8 cellular contexts compared by ENCODE assay signal in the genomic region with DNA sequence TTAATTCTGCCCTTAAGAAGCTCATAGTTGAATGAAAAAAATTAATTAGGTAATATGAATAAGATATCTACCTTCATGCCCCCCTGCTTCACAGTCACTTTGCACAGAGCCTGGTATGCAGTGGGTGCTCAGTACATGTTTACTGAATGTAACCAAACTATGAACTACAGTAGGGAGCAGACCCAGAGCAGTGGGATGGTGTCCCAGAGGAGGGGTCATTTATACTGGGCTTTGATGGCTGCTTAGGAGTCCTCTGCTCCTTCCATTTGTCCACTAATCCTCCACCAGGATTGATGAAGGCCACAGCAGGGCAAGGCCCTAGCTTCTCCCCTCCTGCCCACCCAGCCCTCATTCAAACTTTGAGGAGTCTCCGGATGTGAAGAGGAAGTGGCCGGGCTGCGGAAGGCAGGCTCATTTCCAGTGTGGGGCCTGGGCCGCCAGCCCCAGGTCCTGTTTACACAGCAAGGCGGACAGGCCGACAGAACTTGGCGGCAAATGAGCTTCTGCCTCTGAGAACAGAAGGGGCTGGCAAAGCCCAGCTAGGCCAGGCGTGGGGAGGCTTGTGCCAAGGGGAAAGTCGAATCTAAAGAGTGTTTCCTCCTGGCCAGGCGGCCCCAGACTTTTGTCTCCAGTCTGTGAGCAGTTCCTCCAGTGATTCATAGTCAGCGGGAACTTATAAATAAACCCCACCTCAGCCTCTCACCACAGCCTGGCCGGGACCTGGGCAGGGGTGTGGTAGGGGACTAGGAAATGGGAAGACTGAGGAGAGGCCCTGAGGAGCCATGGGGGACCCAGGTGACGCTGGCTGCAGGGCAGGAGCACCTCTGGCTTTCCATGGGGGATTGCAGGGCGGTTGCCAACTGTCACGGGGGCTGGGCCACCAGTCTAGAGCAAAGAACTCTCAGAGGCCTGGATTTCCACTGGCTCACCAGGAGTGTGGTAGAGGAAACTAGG. TPM values are rescaled to one million over a fixed set of nuclear protein-coding genes. Genes with fewer than 3 reads are reported as not detected.
DNase-seq lines count a peak whose midpoint lies in the region; ATAC-seq, FAIRE-seq and TF ChIP-seq lines count a peak whose summit lies in the region.

No MANE protein-coding gene starts in this region.

- H3K4me1 ChIP-seq in H1 (replicated peaks in 1 of 4; ENCODE audit: control insufficient read depth in 3 of 4, insufficient read depth in 4 of 4, low read length in 3 of 4) (peaks cover 13 to 26% (median 22%) of the 10 kb centered on the region in 4 experiments), mucosa of descending colon (ENCODE audit: low read depth) (peaks cover 23% of the 10 kb centered on the region), aorta (ENCODE audit: control insufficient read depth in 1 of 2, insufficient read depth in 2 of 2, low read length in 2 of 2) (no peaks in the 10 kb centered on the region)

- TF ChIP-seq POLR2A in H1 (IDR thresholded peaks at IDR 0.05; ENCODE audit: control extremely low read depth in 1 of 2, low read depth in 2 of 2, low read length in 2 of 2) = no peak

- no peaks in the 10 kb centered on the region for H3K79me1 ChIP-seq in H1 (ENCODE audit: low read depth, low read length)

- H3K14ac ChIP-seq in H1 (ENCODE audit: insufficient read length) = no peak overlapping the region

- H2AK5ac ChIP-seq in H1 (ENCODE audit: low read depth, low read length) = no peak overlapping the region

- no peak overlapping the region for H3K27ac ChIP-seq in H1 (ENCODE audit: low read depth, low read length)
- H3K27ac ChIP-seq in aorta (ENCODE audit: low read depth in 1 of 2, low read length in 2 of 2) = peak overlapping the region; percentile 84 to 94

- H2BK20ac ChIP-seq in H1 (ENCODE audit: low read length) = peak overlapping the region; percentile 86; the same call in 1 of the 2 replicates

- no peaks in the 10 kb centered on the region for H4K20me1 ChIP-seq in H1 (replicated peaks in 1 of 2; ENCODE audit: control insufficient read depth in 1 of 2, insufficient read depth in 2 of 2, low read length in 2 of 2)

- no peak overlapping the region for H3K4me2 ChIP-seq in H1 (ENCODE audit: insufficient read depth in 1 of 2, low read depth in 2 of 2, low read length in 2 of 2)

- no peak overlapping the region for H2BK120ac ChIP-seq in H1 (replicated peaks; ENCODE audit: low read depth, low read length)

- H3K23ac ChIP-seq in H1 (ENCODE audit: insufficient read length) = no peak overlapping the region

- H3K4me3 ChIP-seq in H1 (ENCODE audit: extremely low read depth in 1 of 4, insufficient read depth in 2 of 4, low read depth in 3 of 4, low read length in 4 of 4) = no peak overlapping the region
- no peak overlapping the region for H3K4me3 ChIP-seq in mucosa of descending colon
- H3K4me3 ChIP-seq in aorta (ENCODE audit: low read length in 2 of 2) = no peak overlapping the region

- POLR2A ChIA-PET in H1 (lab: Charles Lee; ENCODE audit: partially characterized antibody) = interaction anchor here (1.3 kb wide), 1 partner anchor 150 kb away, joined by 3 read pairs; no protein-coding TSS in a partner anchor

- ATAC-seq in mucosa of descending colon = peak; percentile 83
- ATAC-seq in aorta (ENCODE audit: low FRiP score) = peak; percentile 86

- DNase-seq in Ammon's horn (ENCODE audit: low spot score) (peak; percentile 86), NCI-H446 treated with DMSO at 0.1 percent for 48 hours (lab: John Stamatoyannopoulos, UW) (peak; percentile 81), H1 (ENCODE audit: low read depth in 1 of 2, low spot score in 2 of 2) (no peak), mucosa of descending colon (peak; percentile 50 to 77 (median 71)), aorta (peak; percentile 92 to 93), activated gamma-delta T cell (lab: John Stamatoyannopoulos, UW) (no peak), SHP77 treated with DMSO at 0.1 percent for 48 hours (lab: John Stamatoyannopoulos, UW) (no peak)
- no peak for DNase-seq in activated effector memory CD4-positive, alpha-beta T cell treated with Interleukin-2 at 50 U/mL for 16 hours

- WGBS in H1 (ENCODE audit: extremely low coverage in 1 of 2, insufficient coverage in 1 of 2, insufficient read length in 1 of 2, insufficient replicate concordance in 2 of 2, low coverage in 1 of 2, low lambda C conversion rate in 2 of 2, missing lambda C conversion rate in 1 of 2), 2 experiments = 87% methylated on average over 15 of the region's 15 CpGs; no CpG with 5 or more reads in 1 of the 2 experiments
- WGBS in aorta, 2 donors = 3 to 4% methylated on average over 15 of the region's 15 CpGs

- no peak for TF ChIP-seq EP300 in H1 (IDR thresholded peaks at IDR 0.05; ENCODE audit: borderline replicate concordance in 1 of 2, low read depth in 2 of 2, low read length in 2 of 2)

- H3K9me3 ChIP-seq in H1 (ENCODE audit: insufficient read depth in 2 of 2, low read depth in 1 of 2, low read length in 1 of 2) = no peaks in the 10 kb centered on the region
- H3K9me3 ChIP-seq in mucosa of descending colon = no peaks in the 10 kb centered on the region
- H3K9me3 ChIP-seq in aorta (ENCODE audit: control insufficient read depth, low read length) = no peaks in the 10 kb centered on the region

- FAIRE-seq in H1 (lab: Jason Lieb, UNC) = no peak

- H3K4ac ChIP-seq in H1 (replicated peaks; ENCODE audit: insufficient read length, low read depth, low read length) = no peak overlapping the region

- H3K56ac ChIP-seq in H1 (replicated peaks; ENCODE audit: insufficient read length, low read depth, low read length) = no peak overlapping the region

- CTCF ChIA-PET in H1 (lab: Charles Lee; ENCODE audit: partially characterized antibody) = interaction anchor here (0.6 to 22.4 kb wide), 17 partner anchors 9 to 236 kb away, joined by 3 to 361 read pairs (median 4); partner anchors contain the start of gene SMAD6

- peak overlapping the region; percentile 60; the same call in 1 of the 2 replicates for H2BK12ac ChIP-seq in H1 (ENCODE audit: low read depth, low read length)

- H3K23me2 ChIP-seq in H1 (ENCODE audit: low read depth, low read length) = no peaks in the 10 kb centered on the region; the same call in 1 of the 2 replicates

- H4K8ac ChIP-seq in H1 (ENCODE audit: extremely low read depth, insufficient read depth, low read length) = peak overlapping the region; percentile 6; the same call in 1 of the 2 replicates

- 0 out of 2 replicates have a peak overlapping the region, but pooled peaks have one; percentile 72 for H2BK15ac ChIP-seq in H1 (ENCODE audit: low read length)

- no peak overlapping the region; the same call in 1 of the 2 replicates for H3K18ac ChIP-seq in H1 (ENCODE audit: extremely low read depth, low read length)

- peak overlapping the region; percentile 47 for H2AFZ ChIP-seq in H1 (ENCODE audit: low read length)

- H3K27me3 ChIP-seq in H1 (replicated peaks in 1 of 4; ENCODE audit: control insufficient read depth in 3 of 4, extremely low read depth in 1 of 4, insufficient read depth in 3 of 4, low read length in 3 of 4) = peaks cover 0 to 5% (median 1%) of the 10 kb centered on the region in 4 experiments; a peak in 4 of 7 replicates
- H3K27me3 ChIP-seq in aorta (ENCODE audit: control insufficient read depth in 1 of 2, insufficient read depth in 2 of 2, low read length in 1 of 2) = no peaks in the 10 kb centered on the region

- H3K36me3 ChIP-seq in H1 (ENCODE audit: control insufficient read depth in 2 of 4, insufficient read depth in 4 of 4, low read length in 3 of 4) (no peaks in the 10 kb centered on the region), mucosa of descending colon (ENCODE audit: low read depth) (no peaks in the 10 kb centered on the region), aorta (ENCODE audit: control insufficient read depth in 1 of 2, insufficient read depth in 2 of 2, low read length in 1 of 2) (no peaks in the 10 kb centered on the region)

- H4K91ac ChIP-seq in H1 (replicated peaks; ENCODE audit: insufficient read length, low read length) = peak overlapping the region; percentile 23

- peak overlapping the region; percentile 40; the same call in 1 of the 2 replicates for H2BK5ac ChIP-seq in H1 (ENCODE audit: low read depth, low read length)

- no peak for TF ChIP-seq RAD21 in H1 (IDR thresholded peaks at IDR 0.05 in 1 of 2, conservative IDR thresholded peaks at IDR 0.05 in 1 of 2; ENCODE audit: low read depth in 2 of 2, low read length in 2 of 2)

- TF ChIP-seq CTCF in H1 (IDR thresholded peaks at IDR 0.05; ENCODE audit: control extremely low read depth in 1 of 3, insufficient read depth in 1 of 3, low read depth in 1 of 3, low read length in 3 of 3) = no peak
- no peak for TF ChIP-seq CTCF in mucosa of descending colon (IDR thresholded peaks at IDR 0.05)

- H3K79me2 ChIP-seq in H1 (ENCODE audit: control insufficient read depth in 1 of 2, insufficient read depth in 2 of 2, low read length in 2 of 2) = no peaks in the 10 kb centered on the region

- H3K9ac ChIP-seq in H1 (replicated peaks in 1 of 4; ENCODE audit: extremely low read depth in 1 of 4, low read depth in 3 of 4, low read length in 3 of 4) = no peak overlapping the region

- intact Hi-C loops in mucosa of descending colon (cut with DNase I, micrococcal nuclease) = loop anchor here (5.0 to 10.0 kb wide), 3 partner anchors 77 to 157 kb away; no protein-coding TSS in a partner anchor
- intact Hi-C loops in aorta (cut with DNase I) = loop anchor here (2.0 to 5.0 kb wide), 3 partner anchors 81 to 235 kb away; no protein-coding TSS in a partner anchor

- H4K5ac ChIP-seq in H1 (ENCODE audit: insufficient read length, low read depth, low read length) = no peak overlapping the region

TF ChIP-seq in H1, 55 proteins besides CTCF, POLR2A, EP300 and RAD21:
- TF ChIP-seq TEAD4 (IDR thresholded peaks at IDR 0.05; ENCODE audit: low read depth, low read length) (no peak), CHD2 (IDR thresholded peaks at IDR 0.05; ENCODE audit: low read length) (no peak), CBX5 (IDR thresholded peaks at IDR 0.05; ENCODE audit: low read depth, low read length) (no peak), ZNF274 (IDR thresholded peaks at IDR 0.05; ENCODE audit: borderline replicate concordance, extremely low read depth, low read length) (no peak), YY1 (IDR thresholded peaks at IDR 0.05; ENCODE audit: low read depth, low read length) (no peak)
TF ChIP-seq in H1: peak in this region for 0.

RNA-seq across cellular contexts. Expression of gene LCTL, which starts 51.6 kb away (rescaled TPM):
- 6.2 and 6.4 TPM in 2 replicates for total RNA-seq in H1 (2021; fragmentation: NEBNext Ultra II Directional; extraction: Animal tissue kit (Norgen Biotek cat#: 25700))
- polyA plus RNA-seq in H1 (2011; rRNA removed) (5.5 and 7.1 TPM in 2 replicates), aorta (not detected)
- 7.7 TPM for polyA plus RNA-seq in H1 (2011; cell fraction: cytosol; rRNA removed)
- 7.3 TPM for polyA plus RNA-seq in H1 (2011; cell fraction: nucleus; rRNA removed)
- polyA plus RNA-seq in H1 (2012, experiment 1 of 2) = 4.2 to 5.3 TPM (median 4.7 TPM) in 4 replicates
- polyA plus RNA-seq in H1 (2012, experiment 2 of 2) = 1.6 TPM
- polyA plus RNA-seq in H1 (2013, experiment 1 of 2) = 3.0 TPM
- polyA plus RNA-seq in H1 (2013, experiment 2 of 2) = 2.6 TPM
- polyA minus RNA-seq in H1 (2011; rRNA and poly(A)+ RNA removed) = 4.5 and 5.4 TPM in 2 replicates
- 2.4 TPM for polyA minus RNA-seq in H1 (2011; cell fraction: cytosol; rRNA and poly(A)+ RNA removed)
- polyA minus RNA-seq in H1 (2011; cell fraction: nucleus; rRNA and poly(A)+ RNA removed) = 3.3 TPM
- total RNA-seq in mucosa of descending colon (not detected), aorta (not detected)

Comparison
In these comparisons a context has a peak if more than half of its experiments do, and no peak if none do; other contexts are left out.
1. DNase-seq: peak in Ammon's horn (single experiment), NCI-H446 treated with DMSO at 0.1 percent for 48 hours (single experiment), mucosa of descending colon (3 of 3) and aorta (2 of 2); none in H1 (0 of 2), activated gamma-delta T cell (single experiment), activated effector memory CD4-positive, alpha-beta T cell treated with Interleukin-2 at 50 U/mL for 16 hours (single experiment) and SHP77 treated with DMSO at 0.1 percent for 48 hours (single experiment).